ENCODE assay signal across 8 cellular contexts in genomic region chr3:99774467-99774866, GRCh38. TPM values are rescaled to one million over a fixed set of nuclear protein-coding genes. Genes with fewer than 3 reads are reported as not detected.
A peak's percentile ranks its signal among the peaks of the same experiment; 100 is the strongest.
DNase-seq lines count a peak whose midpoint lies in the region; ATAC-seq and TF ChIP-seq lines count a peak whose summit lies in the region.

No MANE protein-coding gene starts in this region.

- POLR2A ChIA-PET in BJ (lab: Charles Lee) = no interaction called here

- H3K27me3 ChIP-seq in BJ (ENCODE audit: control insufficient read depth, insufficient read depth, low read length) = no peaks in the 10 kb centered on the region

- no peak overlapping the region for H3K4me3 ChIP-seq in BJ (ENCODE audit: low read depth, low read length)

- peak; percentile 80 for DNase-seq in BJ (ENCODE audit: low read depth)
- peak; percentile 76 for DNase-seq in dedifferentiated amniotic fluid mesenchymal stem cell (ENCODE audit: extremely low spot score)
- DNase-seq in NCI-H524 treated with DMSO at 0.1 percent for 48 hours (lab: John Stamatoyannopoulos, UW) = no peak
- no peak for DNase-seq in superior temporal gyrus (ENCODE audit: extremely low spot score)
- no peak for DNase-seq in hypothalamus (lab: John Stamatoyannopoulos, UW)
- no peak for DNase-seq in nucleus accumbens (lab: John Stamatoyannopoulos, UW)

- ATAC-seq in GM19438 (IDR thresholded peaks at IDR 0.05; ENCODE audit: low read depth, unreplicated experiment) (peak; percentile 95), HG03196 (IDR thresholded peaks at IDR 0.05; ENCODE audit: unreplicated experiment) (peak; percentile 99)

- H3K36me3 ChIP-seq in BJ (ENCODE audit: control insufficient read depth, insufficient read depth, low read length) = no peaks in the 10 kb centered on the region

- TF ChIP-seq CTCF in BJ (IDR thresholded peaks at IDR 0.05; ENCODE audit: insufficient read depth, low read depth, low read length) = no peak

- CTCF ChIA-PET in BJ (lab: Yijun Ruan, JAX) = no interaction called here

RNA-seq across cellular contexts. Expression of gene CMSS1, which starts 43.2 kb away (rescaled TPM):
- 6.7 and 12.4 TPM in 2 replicates for polyA plus RNA-seq in BJ (2011; rRNA removed)
- 5.0 and 6.1 TPM in 2 replicates for polyA minus RNA-seq in BJ (2011; rRNA and poly(A)+ RNA removed)

Comparison
In these comparisons a context has a peak if more than half of its experiments do, and no peak if none do; other contexts are left out.
1. DNase-seq: peak in BJ (single experiment) and dedifferentiated amniotic fluid mesenchymal stem cell (single experiment); none in NCI-H524 treated with DMSO at 0.1 percent for 48 hours (single experiment), superior temporal gyrus (single experiment), hypothalamus (0 of 51) and nucleus accumbens (0 of 56).